ENCODE assay signal across 8 cellular contexts in genomic region chr9:137590123-137590468, GRCh38. TPM values are rescaled to one million over a fixed set of nuclear protein-coding genes. Genes with fewer than 3 reads are reported as not detected.
DNase-seq lines count a peak whose midpoint lies in the region; ATAC-seq and TF ChIP-seq lines count a peak whose summit lies in the region.

No MANE protein-coding gene starts in this region.

- intact Hi-C loops in colonic mucosa (cut with DNase I): no loop called here

- H3K27ac ChIP-seq in colonic mucosa: no peak overlapping the region

- no peaks in the 10 kb centered on the region for H3K9me3 ChIP-seq in colonic mucosa

- TF ChIP-seq CTCF in GM12864 (IDR thresholded peaks at IDR 0.05; ENCODE audit: low read depth, low read length, missing control alignments): no peak
- TF ChIP-seq CTCF in colonic mucosa (IDR thresholded peaks at IDR 0.05): no peak
- TF ChIP-seq CTCF in omental fat pad (IDR thresholded peaks at IDR 0.05): no peak

- no peaks in the 10 kb centered on the region for H3K27me3 ChIP-seq in colonic mucosa

- ATAC-seq in HG03342 (IDR thresholded peaks at IDR 0.05; ENCODE audit: unreplicated experiment): peak; percentile 32
- ATAC-seq in omental fat pad (ENCODE audit: low FRiP score): peak; percentile 18
- no peak for ATAC-seq in esophagus mucosa
- no peak for ATAC-seq in GM19328 (IDR thresholded peaks at IDR 0.05; ENCODE audit: unreplicated experiment)
- no peak for ATAC-seq in HG03025 (IDR thresholded peaks at IDR 0.05; ENCODE audit: low FRiP score, unreplicated experiment)

- DNase-seq in GM12864 (ENCODE audit: low read depth) (no peak), colonic mucosa (no peak), omental fat pad (ENCODE audit: low spot score) (no peak)
- no peak for DNase-seq in stimulated activated CD4-positive, alpha-beta T cell treated with anti-CD3 and anti-CD28 coated beads, Interleukin-15, amount 100 ng/mL, for 24 hours

- peaks cover 10% of the 10 kb centered on the region for H3K4me1 ChIP-seq in colonic mucosa

- peak overlapping the region in 1 of 2 donors; percentile 81 for H3K9ac ChIP-seq in colonic mucosa (ENCODE audit: low read depth in 2 of 2, low read length in 2 of 2)

- no peaks in the 10 kb centered on the region for H3K36me3 ChIP-seq in colonic mucosa

- H3K4me3 ChIP-seq in GM12864 (ENCODE audit: low read depth, low read length) (peak overlapping the region; percentile 94), colonic mucosa (peak overlapping the region; percentile 80)

RNA-seq across cellular contexts. Expression of gene ZMYND19, which starts 0.2 kb away (rescaled TPM):
- 10 to 100 TPM; 14.4 to 36.0 TPM for total RNA-seq in colonic mucosa
- total RNA-seq in omental fat pad: 10 to 100 TPM in 3 of 4 donors, 1 to 10 TPM in 1; 9.5 to 22.1 (median 11.7) TPM
- 21.5 TPM for total RNA-seq in esophagus mucosa

RNA-seq across cellular contexts. Expression of gene DPH7, which starts 11.4 kb away (rescaled TPM):
- total RNA-seq in colonic mucosa (10 to 100 TPM; 15.6 to 30.6 TPM), omental fat pad (10 to 100 TPM; 14.4 to 40.5 (median 29.1) TPM), esophagus mucosa (12.6 TPM)

RNA-seq across cellular contexts. Expression of gene ARRDC1, which starts 15.4 kb away (rescaled TPM):
- total RNA-seq in colonic mucosa (10 to 100 TPM; 69.1 to 97.2 TPM), omental fat pad (10 to 100 TPM; 23.4 to 39.2 (median 33.3) TPM), esophagus mucosa (49.7 TPM)

RNA-seq across cellular contexts. Expression of gene EHMT1, which starts 28.7 kb away (rescaled TPM):
- total RNA-seq in colonic mucosa (10 to 100 TPM; 56.2 to 97.9 TPM), omental fat pad (100 to 1,000 TPM in 1 of 4 donors, 10 to 100 TPM in 3; 57.6 to 103 (median 76.8) TPM), esophagus mucosa (48.0 TPM)

RNA-seq across cellular contexts. Expression of gene MRPL41, which starts 38.4 kb away (rescaled TPM):
- total RNA-seq in colonic mucosa (100 to 1,000 TPM in 1 of 2 donors, 10 to 100 TPM in 1; 94.4 to 146 TPM), omental fat pad (10 to 100 TPM; 41.2 to 82.9 (median 66.6) TPM), esophagus mucosa (36.9 TPM)

Comparison
In these comparisons a context has a peak if more than half of its experiments do, and no peak if none do; other contexts are left out.
1. ATAC-seq: peak in HG03342 (single experiment) and omental fat pad (single experiment); none in esophagus mucosa (single experiment), GM19328 (single experiment) and HG03025 (single experiment).